In the genomic region with DNA sequence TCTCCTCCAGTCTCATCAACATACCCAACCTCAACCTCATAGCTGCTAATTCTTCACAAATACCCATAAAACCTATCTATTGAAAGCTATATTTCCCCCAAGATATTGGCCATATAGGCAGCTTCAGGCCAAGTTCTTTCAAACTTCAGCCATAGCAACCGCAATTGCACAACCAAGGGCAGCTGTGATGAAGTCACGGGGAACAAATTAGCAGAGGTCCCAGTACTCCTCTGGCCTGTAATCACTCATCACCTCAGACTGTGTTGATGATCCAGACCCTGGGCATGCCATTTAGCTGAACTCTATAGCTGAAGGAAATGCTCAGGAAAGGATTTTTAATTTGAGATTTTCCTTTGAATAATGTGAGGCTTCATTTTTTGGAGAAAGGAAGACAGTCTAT, we compare ENCODE assay signal across 23 cellular contexts.
A peak's percentile ranks its signal among the peaks of the same experiment; 100 is the strongest.
DNase-seq lines count a peak whose midpoint lies in the region; ATAC-seq, FAIRE-seq and TF ChIP-seq lines count a peak whose summit lies in the region.
"Had no signal": no experiment of that assay in that cellular context is flagged by ENCODE, and none has a peak within 500 bp of the region (broad histone marks: within the 10 kb centered on the region; RNA-seq: fewer than 3 reads in every experiment).

No MANE protein-coding gene starts in this region.

- no peak overlapping the region for H3K4me3 Mint-ChIP-seq in memory B cell
- H3K4me3 Mint-ChIP-seq: activated T-helper 1 cell treated with anti-CD3 and anti-CD28 coated beads, Interleukin-12 subunit alpha, Interleukin-12 subunit beta, Interleukin-2, Interleukin-4 antibody, amounts not matched to agents 30 ng/mL and 10 ng/mL and 1 ng/mL, durations not matched to agents 14 hours and 24 hours and 36 hours; HFFc6; neural crest cell; T-helper 1 cell treated with Interleukin-12 subunit alpha and Interleukin-12 subunit beta and Interleukin-4 antibody, amounts not matched to agents 30 μg/mL and 1 μg/mL, for 36 hours had no signal

- peaks cover 31% of the 10 kb centered on the region for H3K4me1 Mint-ChIP-seq in memory B cell

- H3K36me3 ChIP-seq in bronchial epithelial cell (ENCODE audit: control insufficient read depth, insufficient read depth, low read length), result no peaks in the 10 kb centered on the region
- H3K36me3 ChIP-seq: esophagus muscularis mucosa had no signal

- no peak for TF ChIP-seq CTCF in AG10803 (conservative IDR thresholded peaks at IDR 0.05; ENCODE audit: low read length)
- no peak for TF ChIP-seq CTCF in bronchial epithelial cell (IDR thresholded peaks at IDR 0.05; ENCODE audit: insufficient read depth, low read length, severe bottlenecking)

- H3K4me3 ChIP-seq in AG10803 (ENCODE audit: low read length) (no peak overlapping the region), bronchial epithelial cell (ENCODE audit: low read depth, low read length) (no peak overlapping the region)
- H3K4me3 ChIP-seq: esophagus muscularis mucosa, PC-9 had no signal

- peaks cover 2% of the 10 kb centered on the region for H3K27me3 Mint-ChIP-seq in memory B cell

- peak overlapping the region; percentile 94 for H3K27ac Mint-ChIP-seq in memory B cell
- H3K27ac Mint-ChIP-seq: activated naive CD4-positive, alpha-beta T cell treated with anti-CD3 and anti-CD28 coated beads, Interleukin-2, amount 50 U/mL, for 72 hours; activated T-helper 1 cell treated with anti-CD3 and anti-CD28 coated beads, Interleukin-12 subunit alpha, Interleukin-12 subunit beta, Interleukin-2, Interleukin-4 antibody, amounts not matched to agents 30 ng/mL and 10 ng/mL and 1 ng/mL, durations not matched to agents 14 hours and 24 hours and 36 hours had no signal

- no peak for ATAC-seq in memory B cell (ENCODE audit: low read depth)
- ATAC-seq: activated naive CD4-positive, alpha-beta T cell treated with anti-CD3 and anti-CD28 coated beads, Interleukin-2, amount 50 U/mL, for 72 hours had no signal

- DNase-seq in AG10803 (ENCODE audit: low read depth) (peak; percentile 89), EH (ENCODE audit: low read depth) (peak; percentile 44), bronchial epithelial cell (ENCODE audit: low read depth) (peak; percentile 48), memory B cell (ENCODE audit: low spot score in 2 of 2) (no peak), NCI-H82 (lab: John Stamatoyannopoulos, UW) (no peak), HT-29 (ENCODE audit: low spot score) (no peak)
- no peak for DNase-seq in activated T-cell treated with anti-CD3 and anti-CD28 coated beads, Interleukin-2, amount 50 U/mL, for 48 hours
- no peak for DNase-seq in activated naive CD4-positive, alpha-beta T cell treated with anti-CD3 and anti-CD28 coated beads, Interleukin-2, amount 50 U/mL, for 16 hours
- DNase-seq: activated CD4-positive, alpha-beta T cell treated with anti-CD3 and anti-CD28 coated beads for 4 hours; DMS79 treated with DMSO at 0.1 percent for 48 hours; effector memory CD4-positive, alpha-beta T cell; HFFc6; left cardiac atrium; NCI-H1105; NCI-H2029 treated with DMSO at 0.1 percent for 48 hours; NCI-H345; PC-9 had no signal

- H3K9me3 Mint-ChIP-seq in memory B cell, result no peaks in the 10 kb centered on the region
- H3K9me3 Mint-ChIP-seq: HFFc6 had no signal

- FAIRE-seq in bronchial epithelial cell (lab: Jason Lieb, UNC), result no peak
- FAIRE-seq: urothelium cell line had no signal

- no peaks in the 10 kb centered on the region for H3K27me3 ChIP-seq in bronchial epithelial cell (ENCODE audit: control insufficient read depth, insufficient read depth, low read length)
- H3K27me3 ChIP-seq: esophagus muscularis mucosa had no signal

- H3K36me3 Mint-ChIP-seq in memory B cell, result peaks cover 5% of the 10 kb centered on the region

Comparison
In these comparisons a context has a peak if more than half of its experiments do, and no peak if none do; other contexts are left out.
1. DNase-seq: peak in AG10803 (single experiment), EH (single experiment) and bronchial epithelial cell (single experiment); none in memory B cell (0 of 2), NCI-H82 (single experiment), HT-29 (single experiment), activated T-cell treated with anti-CD3 and anti-CD28 coated beads, Interleukin-2, amount 50 U/mL, for 48 hours (0 of 2) and activated naive CD4-positive, alpha-beta T cell treated with anti-CD3 and anti-CD28 coated beads, Interleukin-2, amount 50 U/mL, for 16 hours (single experiment).